Comparison of ENCODE assay signal across 8 cellular contexts in genomic region chr1:30929135-30929889, GRCh38. TPM values are rescaled to one million over a fixed set of nuclear protein-coding genes. Genes with fewer than 3 reads are reported as not detected.
A peak's percentile ranks its signal among the peaks of the same experiment; 100 is the strongest.
DNase-seq lines count a peak whose midpoint lies in the region; ATAC-seq and TF ChIP-seq lines count a peak whose summit lies in the region.

No MANE protein-coding gene starts in this region.

- POLR2A ChIA-PET in CD4-positive, alpha-beta memory T cell (lab: Charles Lee; ENCODE audit: partially characterized antibody), result no interaction called here
- POLR2A ChIA-PET in HEK293T (lab: Yijun Ruan, JAX), result no interaction called here

- TF ChIP-seq CTCF in Peyer's patch (IDR thresholded peaks at IDR 0.05), result peak in 5 of 6 experiments; percentile 63 to 76 (median 66)

- H3K4me3 ChIP-seq in CD4-positive, alpha-beta memory T cell (ENCODE audit: low read length in 2 of 2), result no peak overlapping the region
- no peak overlapping the region for H3K4me3 ChIP-seq in Peyer's patch

- no peaks in the 10 kb centered on the region for H3K4me1 ChIP-seq in CD4-positive, alpha-beta memory T cell (ENCODE audit: insufficient read depth, low read length)
- no peaks in the 10 kb centered on the region for H3K4me1 ChIP-seq in Peyer's patch

- ATAC-seq in Right ventricle myocardium superior (ENCODE audit: poor library complexity) (peak; percentile 77), sciatic nerve (peak; percentile 66), GM18511 (IDR thresholded peaks at IDR 0.05; ENCODE audit: unreplicated experiment) (no peak), GM21825 (IDR thresholded peaks at IDR 0.05; ENCODE audit: unreplicated experiment) (no peak)

- DNase-seq in CD4-positive, alpha-beta memory T cell, result peak in 4 of 5 donors; percentile 31 to 38 (median 36)
- DNase-seq in HEK293T (ENCODE audit: extremely low spot score), result peak; percentile 85
- peak in 2 of 3 donors; percentile 33 to 69 for DNase-seq in Peyer's patch
- DNase-seq in activated naive CD4-positive, alpha-beta T cell treated with Interleukin-2 at 50 U/mL for 16 hours, result peak; percentile 54
- DNase-seq in Right ventricle myocardium superior, result no peak
- peak; percentile 57 for DNase-seq in sciatic nerve (ENCODE audit: low spot score)

- CTCF ChIA-PET in CD4-positive, alpha-beta memory T cell (lab: Charles Lee; ENCODE audit: partially characterized antibody), result interaction anchor here (0.7 to 7.9 kb wide), 12 partner anchors 9 to 210 kb away, joined by 3 to 90 read pairs (median 4); no protein-coding TSS in a partner anchor
- CTCF ChIA-PET in HEK293T (lab: Yijun Ruan, JAX), result interaction anchor here (0.6 to 3.5 kb wide), 9 partner anchors 9 to 147 kb away, joined by 3 to 25 read pairs (median 4); no protein-coding TSS in a partner anchor

- H3K27me3 ChIP-seq in CD4-positive, alpha-beta memory T cell (ENCODE audit: insufficient read depth, low read length), result no peaks in the 10 kb centered on the region
- no peaks in the 10 kb centered on the region for H3K27me3 ChIP-seq in Peyer's patch

- no peaks in the 10 kb centered on the region for H3K9me3 ChIP-seq in CD4-positive, alpha-beta memory T cell (ENCODE audit: control insufficient read depth in 1 of 2, low read length in 2 of 2)
- no peaks in the 10 kb centered on the region for H3K9me3 ChIP-seq in Peyer's patch

- TF ChIP-seq POLR2A in Peyer's patch (IDR thresholded peaks at IDR 0.05), result no peak

- intact Hi-C loops in CD4-positive, alpha-beta memory T cell (cut with micrococcal nuclease), result loop anchor here (2.0 to 5.0 kb wide), 2 partner anchors 147 to 211 kb away; no protein-coding TSS in a partner anchor
- intact Hi-C loops in Right ventricle myocardium superior (cut with DNase I) (no loop called here), sciatic nerve (cut with DNase I) (no loop called here)

- H3K4me3 Mint-ChIP-seq in CD4-positive, alpha-beta memory T cell, result peak overlapping the region in 1 of 8 donors; percentile 44

- H3K36me3 ChIP-seq in CD4-positive, alpha-beta memory T cell (ENCODE audit: insufficient read depth, low read length), result peaks cover 9% of the 10 kb centered on the region
- H3K36me3 ChIP-seq in Peyer's patch, result peaks cover 0 to 24% (median 0%) of the 10 kb centered on the region in 3 donors

- peaks cover 0 to 2% of the 10 kb centered on the region in 2 donors for H3K27me3 Mint-ChIP-seq in CD4-positive, alpha-beta memory T cell

- H3K9me3 Mint-ChIP-seq in CD4-positive, alpha-beta memory T cell, result no peaks in the 10 kb centered on the region

- H3K27ac ChIP-seq in CD4-positive, alpha-beta memory T cell (ENCODE audit: low read depth, low read length), result no peak overlapping the region
- H3K27ac ChIP-seq in Peyer's patch, result peak overlapping the region in 1 of 4 donors; percentile 9

- peak overlapping the region in 3 of 7 donors; percentile 1 to 86 (median 82) for H3K27ac Mint-ChIP-seq in CD4-positive, alpha-beta memory T cell

- peaks cover 11 to 29% of the 10 kb centered on the region in 2 donors for H3K36me3 Mint-ChIP-seq in CD4-positive, alpha-beta memory T cell

- peaks cover 0 to 1% (median 0%) of the 10 kb centered on the region in 4 donors for H3K4me1 Mint-ChIP-seq in CD4-positive, alpha-beta memory T cell

TF ChIP-seq in HEK293T, 16 proteins besides CTCF, POLR2A, EP300 and RAD21:
- TF ChIP-seq PKNOX1 (IDR thresholded peaks at IDR 0.05), result 0 out of 2 replicates have a peak, but pooled peaks have one; percentile 13
- TF ChIP-seq HDGF (IDR thresholded peaks at IDR 0.05; ENCODE audit: borderline replicate concordance), result no peak

RNA-seq across cellular contexts. Expression of gene SDC3, which starts 20.8 kb away (rescaled TPM):
- total RNA-seq in CD4-positive, alpha-beta memory T cell, result under 1 TPM; 0.29 to 0.64 TPM
- not detected for polyA plus RNA-seq in CD4-positive, alpha-beta memory T cell
- total RNA-seq in Peyer's patch (10 to 100 TPM in 1 of 4 donors, 1 to 10 TPM in 3; 4.6 to 12.4 (median 8.9) TPM), Right ventricle myocardium superior (19.9 TPM), sciatic nerve (84.9 TPM)

Comparison
In these comparisons a context has a peak if more than half of its experiments do, and no peak if none do; other contexts are left out.
1. ATAC-seq: peak in Right ventricle myocardium superior (single experiment) and sciatic nerve (single experiment); none in GM18511 (single experiment) and GM21825 (single experiment).